In the genomic region with DNA sequence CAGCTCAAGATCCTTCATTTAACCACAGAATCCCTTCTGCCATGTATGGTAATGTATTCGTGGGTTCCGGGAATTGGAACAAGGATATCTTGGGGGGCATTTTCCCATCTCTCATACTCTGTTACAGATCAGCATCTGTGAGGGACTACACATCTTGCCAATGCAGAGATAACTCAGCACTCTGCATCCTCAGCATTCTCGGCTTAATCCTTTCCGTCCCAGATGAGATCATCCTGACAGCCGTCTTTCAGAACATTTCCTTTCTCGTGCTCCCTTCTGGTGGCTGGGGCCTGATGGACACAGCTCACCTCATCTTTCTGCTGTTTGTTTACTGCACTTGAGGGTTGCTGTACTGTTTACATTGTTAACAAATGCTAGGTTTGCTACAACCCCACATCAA, we compare ENCODE assay signal across 1 cellular context.
TF ChIP-seq lines count a peak whose summit lies in the region.

No MANE protein-coding gene starts in this region.

TF ChIP-seq in HepG2, 621 proteins besides CTCF, POLR2A, EP300 and RAD21:
- TF ChIP-seq ZNF589 (CRISPR knock-in tag; conservative IDR thresholded peaks at IDR 0.05): no peak
- TF ChIP-seq, protein P1, sequence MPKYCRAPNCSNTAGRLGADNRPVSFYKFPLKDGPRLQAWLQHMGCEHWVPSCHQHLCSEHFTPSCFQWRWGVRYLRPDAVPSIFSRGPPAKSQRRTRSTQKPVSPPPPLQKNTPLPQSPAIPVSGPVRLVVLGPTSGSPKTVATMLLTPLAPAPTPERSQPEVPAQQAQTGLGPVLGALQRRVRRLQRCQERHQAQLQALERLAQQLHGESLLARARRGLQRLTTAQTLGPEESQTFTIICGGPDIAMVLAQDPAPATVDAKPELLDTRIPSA (CRISPR knock-in tag; IDR thresholded peaks at IDR 0.05; ENCODE audit: borderline replicate concordance): no peak
- no peak for TF ChIP-seq ZNF629 (CRISPR knock-in tag; conservative IDR thresholded peaks at IDR 0.05)
- no peak for TF ChIP-seq FOXP1 (IDR thresholded peaks at IDR 0.05)
- 0 out of 2 replicates have a peak, but pooled peaks have one; percentile 28 for TF ChIP-seq FOXP1 (CRISPR knock-in tag; IDR thresholded peaks at IDR 0.05)
- TF ChIP-seq ARNT2 (CRISPR knock-in tag; IDR thresholded peaks at IDR 0.05; ENCODE audit: low read depth): no peak
- TF ChIP-seq FOXA3 (CRISPR knock-in tag; IDR thresholded peaks at IDR 0.05): peak; percentile 21; the same call in 1 of the 2 replicates
